14 cellular contexts compared by ENCODE assay signal in the genomic region with DNA sequence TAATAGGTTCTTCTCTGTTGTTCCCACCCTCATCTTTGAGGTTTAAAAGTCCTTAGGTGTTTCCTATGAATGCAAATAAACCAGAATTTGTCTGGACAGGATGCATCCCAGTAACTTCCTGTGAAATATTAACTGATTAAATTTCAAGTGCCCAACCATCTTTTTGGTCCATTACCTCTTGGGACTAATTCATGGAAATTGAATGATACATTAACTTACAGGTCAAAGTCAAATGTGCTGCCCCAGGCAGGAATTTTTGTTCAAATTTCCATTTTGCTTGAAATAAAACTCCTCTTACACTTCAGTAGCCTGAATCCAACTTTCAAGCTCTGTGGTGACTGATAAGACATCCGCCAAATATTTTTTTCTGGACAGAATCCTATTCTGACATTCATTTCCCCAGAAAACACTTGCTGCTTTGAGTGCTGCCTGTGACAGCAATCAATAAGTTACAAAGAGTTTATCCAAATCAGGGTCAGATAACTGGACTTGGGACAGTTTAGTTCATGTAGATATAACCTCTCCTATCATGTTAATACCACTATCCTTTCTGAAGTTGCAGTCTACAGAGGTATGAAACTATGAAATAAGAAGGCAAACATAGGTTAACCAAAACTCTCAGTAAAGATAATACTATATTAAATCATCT.
DNase-seq lines count a peak whose midpoint lies in the region; ATAC-seq and TF ChIP-seq lines count a peak whose summit lies in the region.
"Had no signal": no experiment of that assay in that cellular context is flagged by ENCODE, and none has a peak within 500 bp of the region (broad histone marks: within the 10 kb centered on the region; RNA-seq: fewer than 3 reads in every experiment).

No MANE protein-coding gene starts in this region.

- H3K18ac ChIP-seq in mesendoderm (ENCODE audit: low read length) = no peak overlapping the region

- peak; percentile 86 for DNase-seq in ACHN
- peak; percentile 71 for DNase-seq in epithelial cell of proximal tubule (ENCODE audit: low read depth)
- DNase-seq in left kidney (ENCODE audit: low read depth, low spot score) = peak; percentile 30
- DNase-seq in renal cortical epithelial cell (ENCODE audit: low read depth) = peak; percentile 91
- no peak for DNase-seq in mesendoderm
- DNase-seq in RWPE1 (ENCODE audit: low spot score) = no peak
- DNase-seq: 8988T; Calu3; CD4-positive, CD25-positive, alpha-beta regulatory T cell; DMS 273 treated with DMSO at 0.1 percent for 48 hours had no signal

- in situ Hi-C loops in ACHN (cut with HindIII; ENCODE audit: low pct_ligation_motif_present, low pct_unique_long_range_greater_than_20kb, low sequenced_read_pairs) = no loop called here

- H4K5ac ChIP-seq in mesendoderm (ENCODE audit: low read length) = no peak overlapping the region

- POLR2A ChIA-PET in RWPE1 (lab: Yijun Ruan, JAX; ENCODE audit: low non-redundant PET) = no interaction called here

- H2BK120ac ChIP-seq in mesendoderm (ENCODE audit: low read depth, low read length) = no peak overlapping the region

- no peaks in the 10 kb centered on the region for H3K36me3 ChIP-seq in mesendoderm (ENCODE audit: control insufficient read depth, insufficient read depth, low read length)
- H3K36me3 ChIP-seq: BLaER1 treated with 17β-estradiol and CSF1 and Interleukin-3, amounts not matched to agents 10 nM and 100 nM had no signal

- no peak overlapping the region for H4K8ac ChIP-seq in mesendoderm (ENCODE audit: low read depth, low read length)

- no peak overlapping the region for H3K4ac ChIP-seq in mesendoderm (ENCODE audit: low read depth, low read length)

- no peak overlapping the region for H3K27ac ChIP-seq in mesendoderm (ENCODE audit: low read depth, low read length)
- no peak overlapping the region for H3K27ac ChIP-seq in RWPE1
- H3K27ac ChIP-seq: BLaER1 treated with 17β-estradiol and CSF1 and Interleukin-3, amounts not matched to agents 10 nM and 100 nM; HL-60 had no signal

- H3K4me3 ChIP-seq in epithelial cell of proximal tubule (ENCODE audit: low read depth, low read length) (peak overlapping the region; percentile 71), mesendoderm (ENCODE audit: low read length) (no peak overlapping the region)
- H3K4me3 ChIP-seq: BLaER1 treated with 17β-estradiol and CSF1 and Interleukin-3, amounts not matched to agents 10 nM and 100 nM had no signal

- H2BK5ac ChIP-seq in mesendoderm (ENCODE audit: low read length) = no peak overlapping the region

- H3K79me2 ChIP-seq in mesendoderm (ENCODE audit: control insufficient read depth, insufficient read depth, low read length) = no peaks in the 10 kb centered on the region

- no peak overlapping the region for H3K56ac ChIP-seq in mesendoderm (ENCODE audit: low read length)

- CTCF ChIA-PET in RWPE1 (lab: Yijun Ruan, JAX) = no interaction called here

- no peak overlapping the region for H2BK15ac ChIP-seq in mesendoderm (replicated peaks; ENCODE audit: low read depth)

- no peaks in the 10 kb centered on the region for H3K27me3 ChIP-seq in mesendoderm (ENCODE audit: insufficient read depth, low read length, poor library complexity)
- H3K27me3 ChIP-seq: BLaER1 treated with 17β-estradiol and CSF1 and Interleukin-3, amounts not matched to agents 10 nM and 100 nM had no signal

- no peak for ATAC-seq in GM18511 (IDR thresholded peaks at IDR 0.05; ENCODE audit: unreplicated experiment)
- ATAC-seq: HCT116 had no signal

- H3K4me2 ChIP-seq in mesendoderm (ENCODE audit: low read length) = no peak overlapping the region
- H3K4me2 ChIP-seq: BLaER1 treated with 17β-estradiol and CSF1 and Interleukin-3, amounts not matched to agents 10 nM and 100 nM had no signal

- H3K79me1 ChIP-seq in mesendoderm (ENCODE audit: low read length) = no peaks in the 10 kb centered on the region

- no peak overlapping the region for H2AK5ac ChIP-seq in mesendoderm (ENCODE audit: low read length)

- H3K23ac ChIP-seq in mesendoderm (ENCODE audit: low read length) = no peak overlapping the region

- no peaks in the 10 kb centered on the region for H3K4me1 ChIP-seq in mesendoderm (ENCODE audit: control insufficient read depth, low read depth, low read length)
- H3K4me1 ChIP-seq: BLaER1 treated with 17β-estradiol and CSF1 and Interleukin-3, amounts not matched to agents 10 nM and 100 nM had no signal

- no peak overlapping the region for H3K9ac ChIP-seq in mesendoderm (ENCODE audit: low read length)
- H3K9ac ChIP-seq: BLaER1 treated with 17β-estradiol and CSF1 and Interleukin-3, amounts not matched to agents 10 nM and 100 nM had no signal

- WGBS in mesendoderm (ENCODE audit: extremely low coverage, insufficient coverage, low lambda C conversion rate) = no CpG with 5 or more reads among the region's 1 CpG

- TF ChIP-seq CTCF in epithelial cell of proximal tubule (conservative IDR thresholded peaks at IDR 0.05; ENCODE audit: low read depth, low read length) (no peak), RWPE1 (conservative IDR thresholded peaks at IDR 0.05; ENCODE audit: low read depth) (no peak)

Comparison
In these comparisons a context has a peak if more than half of its experiments do, and no peak if none do; other contexts are left out.
1. DNase-seq: peak in ACHN (single experiment), epithelial cell of proximal tubule (single experiment), left kidney (single experiment) and renal cortical epithelial cell (single experiment); none in mesendoderm (single experiment) and RWPE1 (single experiment).